In the genomic region with DNA sequence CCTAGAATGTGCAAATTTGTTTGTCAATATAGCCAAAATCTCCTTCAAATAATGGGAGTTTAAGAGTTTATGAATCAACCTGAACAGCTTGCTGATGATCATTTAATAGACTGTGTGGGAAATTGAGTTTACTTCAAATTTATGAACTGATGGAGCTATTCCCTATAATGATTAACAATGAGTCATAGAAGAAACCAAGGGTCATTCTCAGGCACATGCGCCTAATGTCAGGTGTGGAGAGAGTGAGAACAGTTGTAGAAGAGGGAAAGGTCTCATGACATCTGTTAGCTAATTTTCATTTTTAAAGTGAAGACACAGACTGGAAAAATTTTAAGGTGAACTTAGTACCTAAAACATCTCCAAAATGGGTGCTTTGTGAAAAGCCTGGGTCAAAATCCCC, we compare ENCODE assay signal across 26 cellular contexts.
"Had no signal": no experiment of that assay in that cellular context is flagged by ENCODE, and none has a peak within 500 bp of the region (broad histone marks: within the 10 kb centered on the region; RNA-seq: fewer than 3 reads in every experiment).

No MANE protein-coding gene starts in this region.

- H3K36me3 ChIP-seq: gastrocnemius medialis, left lung, neural progenitor cell, right atrium auricular region, stomach, thyroid gland, vagina had no signal

- H3K4me1 ChIP-seq: gastrocnemius medialis, left lung, neural progenitor cell, parathyroid adenoma, right atrium auricular region, stomach, thyroid gland, vagina had no signal

- H3K4me3 ChIP-seq: gastrocnemius medialis, left lung, mucosa of descending colon, neural progenitor cell, right atrium auricular region, stomach, thyroid gland, vagina had no signal

- H3K27me3 ChIP-seq: gastrocnemius medialis, left lung, neural progenitor cell, right atrium auricular region, stomach, thyroid gland, vagina had no signal

- H3K27ac ChIP-seq: epithelial cell of prostate, gastrocnemius medialis, left lung, neural progenitor cell, parathyroid adenoma, right atrium auricular region, stomach, thyroid gland, vagina had no signal

- H3K4me2 ChIP-seq: neural progenitor cell had no signal

- ATAC-seq: esophagus mucosa; gastrocnemius medialis; left cardiac atrium; left lung; mucosa of descending colon; natural killer cell treated with Interleukin-12 subunit alpha and Interleukin-12 subunit beta and Interleukin-15 and Interleukin-18, amount 100 ng/mL, for 72 hours; sciatic nerve; stimulated activated effector memory CD8-positive, alpha-beta T cell treated with anti-CD3 and anti-CD28 coated beads, Interleukin-12 subunit alpha, Interleukin-12 subunit beta, amount 100 ng/mL, for 72 hours had no signal

- DNase-seq: effector CD8-positive, alpha-beta T cell; endodermal cell; foreskin fibroblast; gastrocnemius medialis; head of caudate nucleus; kidney; left cardiac atrium; left lung; mesenchymal stem cell; mucosa of descending colon; naive B cell; stimulated activated CD4-positive, alpha-beta T cell treated with anti-CD3 and anti-CD28 coated beads, Interleukin-2, amount 100 ng/mL, for 24 hours; stimulated activated CD4-positive, alpha-beta T cell treated with anti-CD3 and anti-CD28 coated beads, Interleukin-4, amount 100 ng/mL, for 24 hours; stimulated activated naive CD4-positive, alpha-beta T cell treated with Interleukin-2 at 50 U/mL for 16 hours; stomach; thyroid gland; trophoblast cell had no signal

- H3K9me3 ChIP-seq: gastrocnemius medialis, mucosa of descending colon, thyroid gland, vagina had no signal

- H3K79me2 ChIP-seq: parathyroid adenoma had no signal

- H2AFZ ChIP-seq: neural progenitor cell, parathyroid adenoma had no signal
